ENCODE assay signal across 17 cellular contexts in genomic region chr2:40435426-40436092, GRCh38. TPM values are rescaled to one million over a fixed set of nuclear protein-coding genes. Genes with fewer than 3 reads are reported as not detected.
DNase-seq lines count a peak whose midpoint lies in the region; ATAC-seq and TF ChIP-seq lines count a peak whose summit lies in the region.
"Had no signal": no experiment of that assay in that cellular context is flagged by ENCODE, and none has a peak within 500 bp of the region (broad histone marks: within the 10 kb centered on the region; RNA-seq: fewer than 3 reads in every experiment).

No MANE protein-coding gene starts in this region.

- peaks cover 34% of the 10 kb centered on the region for H3K4me1 ChIP-seq in mesodermal cell (ENCODE audit: control insufficient read depth, insufficient read depth, low read length, poor library complexity, severe bottlenecking)
- H3K4me1 ChIP-seq in uterus, result peaks cover 3 to 10% of the 10 kb centered on the region in 2 donors

- no peaks in the 10 kb centered on the region for H3K9me3 Mint-ChIP-seq in stimulated activated memory B cell treated with anti-CD40 and anti-IgM and Interleukin-4, amounts not matched to agents 10 μg/mL and 1 μg/mL and 100 μg/mL, for 72 hours
- H3K9me3 Mint-ChIP-seq: activated T-helper 2 cell treated with anti-CD3 and anti-CD28 coated beads, Interferon-gamma antibody, Interleukin-2, Interleukin-4, amounts not matched to agents 10 μg/mL and 5 μg/mL and 100 μg/mL, durations not matched to agents 14 hours and 24 hours and 36 hours had no signal

- H3K4me1 Mint-ChIP-seq in stimulated activated memory B cell treated with anti-CD40 and anti-IgM and Interleukin-4, amounts not matched to agents 10 μg/mL and 1 μg/mL and 100 μg/mL, for 72 hours, result no peaks in the 10 kb centered on the region
- H3K4me1 Mint-ChIP-seq: natural killer cell had no signal

- H3K27me3 Mint-ChIP-seq in stimulated activated memory B cell treated with anti-CD40 and anti-IgM and Interleukin-4, amounts not matched to agents 10 μg/mL and 1 μg/mL and 100 μg/mL, for 72 hours, result no peaks in the 10 kb centered on the region

- no peaks in the 10 kb centered on the region for H3K36me3 Mint-ChIP-seq in stimulated activated memory B cell treated with anti-CD40 and anti-IgM and Interleukin-4, amounts not matched to agents 10 μg/mL and 1 μg/mL and 100 μg/mL, for 72 hours
- H3K36me3 Mint-ChIP-seq: natural killer cell had no signal

- intact Hi-C loops in uterus (cut with DNase I; ENCODE audit: low total_unique reads), result no loop called here

- H3K27ac Mint-ChIP-seq in stimulated activated memory B cell treated with anti-CD40 and anti-IgM and Interleukin-4, amounts not matched to agents 10 μg/mL and 1 μg/mL and 100 μg/mL, for 72 hours, result no peak overlapping the region
- H3K27ac Mint-ChIP-seq: activated T-helper 2 cell treated with anti-CD3 and anti-CD28 coated beads, Interferon-gamma antibody, Interleukin-2, Interleukin-4, amounts not matched to agents 10 μg/mL and 5 μg/mL and 100 μg/mL, durations not matched to agents 14 hours and 24 hours and 36 hours; natural killer cell had no signal

- H3K36me3 ChIP-seq in mesodermal cell (ENCODE audit: control insufficient read depth, insufficient read depth, low read length) (no peaks in the 10 kb centered on the region), uterus (no peaks in the 10 kb centered on the region)

- peak; percentile 39 for DNase-seq in SIG-M5 treated with dmso at 0.1 percent for 504 hours (lab: John Stamatoyannopoulos, UW; ENCODE audit: unreplicated experiment)
- DNase-seq in SIG-M5 (lab: John Stamatoyannopoulos, UW), result no peak
- peak; percentile 78 for DNase-seq in cerebellar cortex (ENCODE audit: low spot score)
- no peak for DNase-seq in uterus
- no peak for DNase-seq in NCI-H510A treated with DMSO at 0.1 percent for 48 hours (lab: John Stamatoyannopoulos, UW)
- DNase-seq: effector memory CD4-positive, alpha-beta T cell; glutamatergic neuron; natural killer cell; NCI-H1930; NCI-H69; stimulated activated naive CD4-positive, alpha-beta T cell treated with Interleukin-2 at 50 U/mL for 16 hours had no signal

- no peaks in the 10 kb centered on the region for H3K27me3 ChIP-seq in uterus

- no peak for TF ChIP-seq POLR2A in uterus (IDR thresholded peaks at IDR 0.05)

- TF ChIP-seq CTCF in uterus (IDR thresholded peaks at IDR 0.05), result no peak

- H3K9me3 ChIP-seq in mesodermal cell (ENCODE audit: control insufficient read depth, low read length) (no peaks in the 10 kb centered on the region), uterus (no peaks in the 10 kb centered on the region)

- H3K27ac ChIP-seq in mesodermal cell (ENCODE audit: low read depth, low read length, severe bottlenecking), result peak overlapping the region; percentile 97
- H3K27ac ChIP-seq in uterus, result peak overlapping the region; percentile 57 to 58
- H3K27ac ChIP-seq: SK-N-MC, VCaP had no signal

- 84 to 95% methylated on average over 4 to 6 of the region's 9 CpGs for WGBS in mesodermal cell (ENCODE audit: insufficient coverage in 2 of 2), 2 experiments

- no peak for ATAC-seq in HG02840 (IDR thresholded peaks at IDR 0.05; ENCODE audit: low FRiP score, unreplicated experiment)
- ATAC-seq in stimulated activated memory B cell treated with anti-CD40 and anti-IgM and Interleukin-4, amounts not matched to agents 10 μg/mL and 1 μg/mL and 100 μg/mL, for 72 hours, result no peak
- ATAC-seq: natural killer cell had no signal

- no peak overlapping the region for H3K4me3 ChIP-seq in mesodermal cell (ENCODE audit: extremely low read depth, insufficient read depth, low read length, poor library complexity, severe bottlenecking)
- no peak overlapping the region for H3K4me3 ChIP-seq in uterus
- H3K4me3 ChIP-seq: SK-N-MC had no signal

- no peak overlapping the region for H3K4me3 Mint-ChIP-seq in stimulated activated memory B cell treated with anti-CD40 and anti-IgM and Interleukin-4, amounts not matched to agents 10 μg/mL and 1 μg/mL and 100 μg/mL, for 72 hours
- H3K4me3 Mint-ChIP-seq: natural killer cell had no signal

RNA-seq across cellular contexts. Expression of gene SLC8A1, which starts 16.3 kb away (rescaled TPM):
- 2.1 TPM for polyA plus RNA-seq in mesodermal cell (2013, experiment 1 of 2)
- 2.9 TPM for polyA plus RNA-seq in mesodermal cell (2013, experiment 2 of 2)
- 100 to 1,000 TPM in 3 of 4 donors, 10 to 100 TPM in 1; 61.2 to 257 (median 140) TPM for total RNA-seq in uterus

Comparison
In these comparisons a context has a peak if more than half of its experiments do, and no peak if none do; other contexts are left out.
1. DNase-seq: peak in SIG-M5 treated with dmso at 0.1 percent for 504 hours (single experiment) and cerebellar cortex (single experiment); none in SIG-M5 (single experiment), uterus (0 of 2) and NCI-H510A treated with DMSO at 0.1 percent for 48 hours (single experiment).